Comparison of ENCODE assay signal across 1 cellular context in genomic region chr6:36608788-36609563, GRCh38.
TF ChIP-seq lines count a peak whose summit lies in the region.

No MANE protein-coding gene starts in this region.

TF ChIP-seq in liver, 16 proteins besides CTCF, POLR2A, EP300 and RAD21 (continued from another document):
- TF ChIP-seq ZBTB33 (IDR thresholded peaks at IDR 0.05): no peak
TF ChIP-seq in liver: peak in this region for 8.
